In genomic region chr5:172782169-172783039, GRCh38 we compare ENCODE assay signal across 14 cellular contexts. TPM values are rescaled to one million over a fixed set of nuclear protein-coding genes. Genes with fewer than 3 reads are reported as not detected.
DNase-seq lines count a peak whose midpoint lies in the region; ATAC-seq, FAIRE-seq and TF ChIP-seq lines count a peak whose summit lies in the region.
"Had no signal": no experiment of that assay in that cellular context is flagged by ENCODE, and none has a peak within 500 bp of the region (broad histone marks: within the 10 kb centered on the region; RNA-seq: fewer than 3 reads in every experiment).

No MANE protein-coding gene starts in this region.

- intact Hi-C loops in PC-3 (cut with micrococcal nuclease) (loop anchor here (1.0 kb wide), 1 partner anchor 16 kb away; no protein-coding TSS in a partner anchor), stomach (cut with DNase I; ENCODE audit: low total_unique reads) (no loop called here), kidney (cut with DNase I) (no loop called here)

- no peaks in the 10 kb centered on the region for H3K27me3 ChIP-seq in PC-3 (ENCODE audit: low read length)
- H3K27me3 ChIP-seq in stomach = no peaks in the 10 kb centered on the region

- H3K36me3 ChIP-seq in PC-3 (ENCODE audit: low read depth, low read length) (no peaks in the 10 kb centered on the region), stomach (no peaks in the 10 kb centered on the region), kidney (ENCODE audit: control insufficient read depth in 1 of 2, insufficient read depth in 2 of 2, low read length in 2 of 2) (no peaks in the 10 kb centered on the region)
- H3K36me3 ChIP-seq: left ventricle myocardium inferior had no signal

- no peaks in the 10 kb centered on the region for H3K9me2 ChIP-seq in PC-3 (replicated peaks; ENCODE audit: low read length)

- no peaks in the 10 kb centered on the region for H3K27me3 Mint-ChIP-seq in activated T-cell treated with anti-CD3 and anti-CD28 coated beads, Interleukin-2, amount 50 U/mL, for 24 hours
- H3K27me3 Mint-ChIP-seq in mesothelial cell of epicardium (ENCODE audit: low read depth) = no peaks in the 10 kb centered on the region
- H3K27me3 Mint-ChIP-seq: B cell had no signal

- CTCF ChIA-PET in PC-3 (lab: Charles Lee) = no interaction called here

- BruUV-seq in PC-3 (replicated peaks; lab: Mats Ljungman, UMichigan) = TSS peak; percentile 24

- POLR2A ChIA-PET in PC-3 (lab: Charles Lee; ENCODE audit: unreplicated experiment) = interaction anchor here (0.6 to 1.6 kb wide), 3 partner anchors 11 to 66 kb away, joined by 3 to 8 read pairs (median 6); partner anchors contain the start of gene DUSP1

- ATAC-seq in PC-3 (peak; percentile 77), esophagus mucosa (peak; percentile 77)

- H3K27ac Mint-ChIP-seq in activated T-cell treated with anti-CD3 and anti-CD28 coated beads, Interleukin-2, amount 50 U/mL, for 24 hours = peak overlapping the region; percentile 48
- no peak overlapping the region for H3K27ac Mint-ChIP-seq in mesothelial cell of epicardium
- H3K27ac Mint-ChIP-seq: activated naive CD4-positive, alpha-beta T cell treated with anti-CD3 and anti-CD28 coated beads for 36 hours; B cell had no signal

- H3K9me3 ChIP-seq in PC-3 (ENCODE audit: low read length) (no peaks in the 10 kb centered on the region), stomach (no peaks in the 10 kb centered on the region), kidney (ENCODE audit: control insufficient read depth in 1 of 2, low read length in 2 of 2) (no peaks in the 10 kb centered on the region)
- H3K9me3 ChIP-seq: left ventricle myocardium inferior had no signal

- WGBS in stomach, 5 donors = 71 to 78% (median 76%) methylated on average over 7 of the region's 7 CpGs

- H3F3A ChIP-seq in PC-3 (ENCODE audit: low read length, unreplicated experiment) = peaks cover 3% of the 10 kb centered on the region

- H3K9ac ChIP-seq in PC-3 (ENCODE audit: low read length) (peak overlapping the region; percentile 85), kidney (ENCODE audit: low read length in 2 of 2) (no peak overlapping the region)

- H4K20me1 ChIP-seq in PC-3 (ENCODE audit: low read length) = no peaks in the 10 kb centered on the region

- H2AFZ ChIP-seq in PC-3 (ENCODE audit: low read length) = no peak overlapping the region

- TF ChIP-seq CTCF in PC-3 (conservative IDR thresholded peaks at IDR 0.05; ENCODE audit: low read depth, low read length) (no peak), stomach (IDR thresholded peaks at IDR 0.05) (no peak), kidney (IDR thresholded peaks at IDR 0.05; ENCODE audit: borderline replicate concordance, extremely low read depth, insufficient read depth) (no peak), mesothelial cell of epicardium (IDR thresholded peaks at IDR 0.05; ENCODE audit: unreplicated experiment) (no peak)

- no peak overlapping the region for H3K4me3 Mint-ChIP-seq in activated T-cell treated with anti-CD3 and anti-CD28 coated beads, Interleukin-2, amount 50 U/mL, for 24 hours
- no peak overlapping the region for H3K4me3 Mint-ChIP-seq in mesothelial cell of epicardium
- H3K4me3 Mint-ChIP-seq: activated naive CD4-positive, alpha-beta T cell treated with anti-CD3 and anti-CD28 coated beads for 36 hours; B cell had no signal

- TF ChIP-seq POLR2A in stomach (IDR thresholded peaks at IDR 0.05) = no peak

- H3K4me3 ChIP-seq in PC-3 (ENCODE audit: low read length) (no peak overlapping the region; the same call in 1 of the 2 replicates), stomach (no peak overlapping the region), kidney (ENCODE audit: low read length in 2 of 2) (no peak overlapping the region)
- H3K4me3 ChIP-seq: left ventricle myocardium inferior had no signal

- no peaks in the 10 kb centered on the region for H3K9me3 Mint-ChIP-seq in activated T-cell treated with anti-CD3 and anti-CD28 coated beads, Interleukin-2, amount 50 U/mL, for 24 hours
- no peaks in the 10 kb centered on the region for H3K9me3 Mint-ChIP-seq in mesothelial cell of epicardium
- H3K9me3 Mint-ChIP-seq: activated naive CD4-positive, alpha-beta T cell treated with anti-CD3 and anti-CD28 coated beads for 36 hours had no signal

- H3K4me1 ChIP-seq in PC-3 (ENCODE audit: insufficient read depth, low read length) = peaks cover 38% of the 10 kb centered on the region
- H3K4me1 ChIP-seq in stomach = peaks cover 9 to 50% (median 11%) of the 10 kb centered on the region in 4 donors
- H3K4me1 ChIP-seq in kidney (ENCODE audit: control insufficient read depth in 1 of 2, insufficient read depth in 1 of 2, low read depth in 1 of 2, low read length in 2 of 2) = no peaks in the 10 kb centered on the region

- no peak for DNase-seq in activated T-cell treated with anti-CD3 and anti-CD28 coated beads, Interleukin-2, amount 50 U/mL, for 24 hours
- DNase-seq in activated T-cell treated with anti-CD3 and anti-CD28 coated beads, Interleukin-2, amount 50 U/mL, for 1 hour = no peak
- DNase-seq in PC-3 (peak; percentile 93), stomach (no peak), T-helper 2 cell (no peak), kidney (no peak), mesothelial cell of epicardium (ENCODE audit: low spot score in 2 of 2, unreplicated experiment in 2 of 2) (no peak)
- DNase-seq: activated CD4-positive, alpha-beta T cell treated with anti-CD3 and anti-CD28 coated beads, Interleukin-2, amount 50 U/mL, for 4 hours; activated naive CD4-positive, alpha-beta T cell treated with anti-CD3 and anti-CD28 coated beads for 36 hours; left ventricle myocardium inferior; MM.1S; NCI-H510A treated with DMSO at 0.1 percent for 48 hours had no signal

- FAIRE-seq in kidney (lab: Jason Lieb, UNC) = no peak

- peaks cover 29% of the 10 kb centered on the region for H3K4me1 Mint-ChIP-seq in activated T-cell treated with anti-CD3 and anti-CD28 coated beads, Interleukin-2, amount 50 U/mL, for 24 hours (ENCODE audit: low read depth)
- peaks cover 3% of the 10 kb centered on the region for H3K4me1 Mint-ChIP-seq in mesothelial cell of epicardium

- H3K79me2 ChIP-seq in PC-3 (ENCODE audit: low read length) = no peaks in the 10 kb centered on the region

- H3K27ac ChIP-seq in PC-3 (ENCODE audit: low read length) = peak overlapping the region; percentile 97
- peak overlapping the region in 4 of 5 donors; percentile 22 to 71 (median 60) for H3K27ac ChIP-seq in stomach
- H3K27ac ChIP-seq in kidney (ENCODE audit: low read depth in 2 of 2, low read length in 2 of 2) = no peak overlapping the region
- H3K27ac ChIP-seq: left ventricle myocardium inferior had no signal

- TF ChIP-seq EP300 in stomach (IDR thresholded peaks at IDR 0.05) = no peak

- peak overlapping the region; percentile 60 for H3K4me2 ChIP-seq in PC-3 (ENCODE audit: low read length)

- no peaks in the 10 kb centered on the region for H3K36me3 Mint-ChIP-seq in activated T-cell treated with anti-CD3 and anti-CD28 coated beads, Interleukin-2, amount 50 U/mL, for 24 hours (ENCODE audit: low read depth)
- no peaks in the 10 kb centered on the region for H3K36me3 Mint-ChIP-seq in mesothelial cell of epicardium

RNA-seq across cellular contexts. Expression of gene DUSP1, which starts 11.4 kb away (rescaled TPM):
- 522 and 586 TPM in 2 replicates for total RNA-seq in PC-3 (2014; rRNA removed)
- 101 TPM for total RNA-seq in esophagus mucosa
- total RNA-seq in stomach = 100 to 1,000 TPM; 167 to 690 (median 553) TPM
- 100 to 1,000 TPM in 1 of 3 donors, 10 to 100 TPM in 2; 76.4 to 136 (median 81.9) TPM for polyA plus RNA-seq in stomach
- total RNA-seq in kidney = 172 TPM
- 298 TPM for polyA plus RNA-seq in kidney (ENCODE audit: insufficient read depth, low read depth, low replicate concordance)
- 116 to 126 TPM (median 120 TPM) in 3 replicates for total RNA-seq in mesothelial cell of epicardium

RNA-seq across cellular contexts. Expression of gene ERGIC1, which starts 51.6 kb away (rescaled TPM):
- total RNA-seq in PC-3 (2014; rRNA removed) = 124 and 148 TPM in 2 replicates
- total RNA-seq in esophagus mucosa = 58.3 TPM
- 100 to 1,000 TPM in 4 of 5 donors, 10 to 100 TPM in 1; 98.8 to 293 (median 137) TPM for total RNA-seq in stomach
- polyA plus RNA-seq in stomach = 10 to 100 TPM; 54.5 to 95.3 (median 83.7) TPM
- total RNA-seq in kidney = 183 TPM
- 88.0 TPM for polyA plus RNA-seq in kidney (ENCODE audit: insufficient read depth, low read depth, low replicate concordance)
- 107 to 110 TPM (median 109 TPM) in 3 replicates for total RNA-seq in mesothelial cell of epicardium

Comparison
In these comparisons a context has a peak if more than half of its experiments do, and no peak if none do; other contexts are left out.
1. H3K27ac ChIP-seq: peak in PC-3 (single experiment) and stomach (4 of 5); none in kidney (0 of 2).